26 cellular contexts compared by ENCODE assay signal in the genomic region with DNA sequence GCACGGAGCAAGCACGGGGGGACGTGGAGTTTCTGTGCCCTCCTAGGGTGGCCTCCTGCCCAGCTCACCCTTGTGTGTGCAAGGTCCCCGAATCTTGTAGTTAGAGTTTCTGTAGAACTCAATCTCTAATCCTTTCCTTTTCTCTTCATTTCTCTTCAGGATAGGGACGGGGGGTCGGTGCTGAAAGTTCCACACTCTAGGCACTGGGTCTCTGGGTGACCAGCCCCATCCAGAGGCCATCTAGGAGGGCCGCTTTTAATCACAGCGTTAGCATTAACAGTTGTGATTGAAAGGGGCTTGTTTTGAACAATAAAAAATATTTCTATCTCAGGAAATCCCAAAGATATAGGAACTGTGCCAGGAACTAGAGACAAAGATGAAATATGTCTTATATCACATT. TPM values are rescaled to one million over a fixed set of nuclear protein-coding genes. Genes with fewer than 3 reads are reported as not detected.
"Had no signal": no experiment of that assay in that cellular context is flagged by ENCODE, and none has a peak within 500 bp of the region (broad histone marks: within the 10 kb centered on the region; RNA-seq: fewer than 3 reads in every experiment).

No MANE protein-coding gene starts in this region.

- H3K9me3 ChIP-seq: SJCRH30 had no signal

- H3K27me3 Mint-ChIP-seq: activated B cell treated with CpG ODN at 0.5 μM for 24 hours; activated CD4-positive, alpha-beta memory T cell treated with anti-CD3 and anti-CD28 coated beads for 36 hours; activated naive CD8-positive, alpha-beta T cell treated with anti-CD3 and anti-CD28 coated beads for 36 hours had no signal

- H3K36me3 Mint-ChIP-seq: activated CD4-positive, alpha-beta memory T cell treated with anti-CD3 and anti-CD28 coated beads for 36 hours; activated naive CD4-positive, alpha-beta T cell treated with anti-CD3 and anti-CD28 coated beads, Interleukin-2, amount 10 ng/mL, durations not matched to agents 7 days and 5 days; activated naive CD8-positive, alpha-beta T cell treated with anti-CD3 and anti-CD28 coated beads for 36 hours had no signal

- ATAC-seq: activated T-helper 17 cell treated with anti-CD3 and anti-CD28 coated beads, Interleukin-2, amount 50 U/mL, for 72 hours; T-helper 17 cell had no signal

- H3K4me1 Mint-ChIP-seq: activated B cell treated with CpG ODN at 0.5 μM for 24 hours; activated CD4-positive, alpha-beta T cell treated with anti-CD3 and anti-CD28 coated beads, Interleukin-2, amount 10 ng/mL, durations not matched to agents 7 days and 5 days; activated naive CD4-positive, alpha-beta T cell treated with anti-CD3 and anti-CD28 coated beads, Interleukin-2, amount 10 ng/mL, durations not matched to agents 7 days and 5 days; activated naive CD8-positive, alpha-beta T cell treated with anti-CD3 and anti-CD28 coated beads for 36 hours; activated T-helper 17 cell treated with anti-CD3 and anti-CD28 coated beads, Interleukin-2, amount 50 U/mL, for 72 hours; T-helper 17 cell had no signal

- H3K4me3 Mint-ChIP-seq: activated B cell treated with CpG ODN at 0.5 μM for 24 hours; activated CD4-positive, alpha-beta memory T cell treated with anti-CD3 and anti-CD28 coated beads for 36 hours; activated CD4-positive, alpha-beta T cell treated with anti-CD3 and anti-CD28 coated beads, Interleukin-2, amount 10 ng/mL, durations not matched to agents 7 days and 5 days; activated naive CD4-positive, alpha-beta T cell treated with anti-CD3 and anti-CD28 coated beads, Interleukin-2, amount 10 ng/mL, durations not matched to agents 7 days and 5 days; activated naive CD8-positive, alpha-beta T cell treated with anti-CD3 and anti-CD28 coated beads for 36 hours; activated T-helper 17 cell treated with anti-CD3 and anti-CD28 coated beads, Interleukin-2, amount 50 U/mL, for 72 hours; T-helper 17 cell had no signal

- H3K27ac ChIP-seq: brain microvascular endothelial cell, cardiac muscle cell, RWPE1, SJCRH30 had no signal

- H3K4me3 ChIP-seq: cardiac muscle cell, SJCRH30 had no signal

- H3K4me1 ChIP-seq: SJCRH30 had no signal

- H3K36me3 ChIP-seq: brain microvascular endothelial cell, cardiac muscle cell, SJCRH30 had no signal

- DNase-seq: activated B cell treated with CpG ODN at 0.5 μM for 24 hours; activated CD4-positive, alpha-beta memory T cell treated with anti-CD3 and anti-CD28 coated beads for 36 hours; activated CD4-positive, alpha-beta T cell treated with anti-CD3 and anti-CD28 coated beads for 1 hour; activated CD4-positive, alpha-beta T cell treated with anti-CD3 and anti-CD28 coated beads, Interleukin-2, amount 10 ng/mL, durations not matched to agents 7 days and 5 days; activated CD8-positive, alpha-beta memory T cell treated with anti-CD3 and anti-CD28 coated beads for 24 hours; activated gamma-delta T cell treated with Interleukin-2 at 50 U/mL for 16 hours; activated naive CD4-positive, alpha-beta T cell treated with anti-CD3 and anti-CD28 coated beads, Interleukin-2, amount 10 ng/mL, durations not matched to agents 7 days and 5 days; activated naive CD8-positive, alpha-beta T cell treated with anti-CD3 and anti-CD28 coated beads for 36 hours; activated T-cell treated with anti-CD3 and anti-CD28 coated beads, Interleukin-2, amount 50 U/mL, for 48 hours; brain microvascular endothelial cell; NCI-H1092; NCI-H1417 treated with DMSO at 0.1 percent for 48 hours; NCI-H1694; NCI-H2029; NCI-H345; NCI-H510A; NCI-H526 treated with DMSO at 0.1 percent for 48 hours; NCI-H82; Right ventricle myocardium superior; SJCRH30; T-helper 17 cell; T-helper 9 cell had no signal

- H3K9me3 Mint-ChIP-seq: activated B cell treated with CpG ODN at 0.5 μM for 24 hours; activated CD4-positive, alpha-beta memory T cell treated with anti-CD3 and anti-CD28 coated beads for 36 hours; activated CD4-positive, alpha-beta T cell treated with anti-CD3 and anti-CD28 coated beads, Interleukin-2, amount 10 ng/mL, durations not matched to agents 7 days and 5 days; activated naive CD4-positive, alpha-beta T cell treated with anti-CD3 and anti-CD28 coated beads, Interleukin-2, amount 10 ng/mL, durations not matched to agents 7 days and 5 days; activated naive CD8-positive, alpha-beta T cell treated with anti-CD3 and anti-CD28 coated beads for 36 hours; activated T-helper 17 cell treated with anti-CD3 and anti-CD28 coated beads, Interleukin-2, amount 50 U/mL, for 72 hours had no signal

- H3K27me3 ChIP-seq: brain microvascular endothelial cell, cardiac muscle cell, SJCRH30 had no signal

- H3K27ac Mint-ChIP-seq: activated B cell treated with CpG ODN at 0.5 μM for 24 hours; activated CD4-positive, alpha-beta memory T cell treated with anti-CD3 and anti-CD28 coated beads for 36 hours; activated naive CD4-positive, alpha-beta T cell treated with anti-CD3 and anti-CD28 coated beads, Interleukin-2, amount 10 ng/mL, durations not matched to agents 7 days and 5 days; activated naive CD8-positive, alpha-beta T cell treated with anti-CD3 and anti-CD28 coated beads for 36 hours; activated T-helper 17 cell treated with anti-CD3 and anti-CD28 coated beads, Interleukin-2, amount 50 U/mL, for 72 hours; T-helper 17 cell had no signal

RNA-seq across cellular contexts. Expression of gene SOCS6, which starts 10.5 kb away (rescaled TPM):
- total RNA-seq: OCI-LY7 had no signal
